In genomic region chr1:8396083-8396911, GRCh38 we compare ENCODE assay signal across 8 cellular contexts.
A peak's percentile ranks its signal among the peaks of the same experiment; 100 is the strongest.
DNase-seq lines count a peak whose midpoint lies in the region; ATAC-seq lines count a peak whose summit lies in the region.
"Had no signal": no experiment of that assay in that cellular context is flagged by ENCODE, and none has a peak within 500 bp of the region (broad histone marks: within the 10 kb centered on the region; RNA-seq: fewer than 3 reads in every experiment).

No MANE protein-coding gene starts in this region.

- peaks cover 0 to 4% (median 1%) of the 10 kb centered on the region in 3 donors for H3K27me3 Mint-ChIP-seq in immature natural killer cell (ENCODE audit: low read depth in 3 of 3)

- H3K4me1 ChIP-seq in HUES64 (ENCODE audit: insufficient read depth, low read length) (peaks cover 43% of the 10 kb centered on the region), adipocyte (ENCODE audit: control insufficient read depth, insufficient read depth, low read length) (peaks cover 73% of the 10 kb centered on the region)

- H3K9ac ChIP-seq in HUES64 (ENCODE audit: low read depth, low read length): no peak overlapping the region; the same call in 1 of the 2 replicates
- H3K9ac ChIP-seq in adipocyte (ENCODE audit: low read length): peak overlapping the region; percentile 80

- H3K27ac ChIP-seq in HUES64 (ENCODE audit: low read depth, low read length): peak overlapping the region; percentile 56
- peak overlapping the region; percentile 53 for H3K27ac ChIP-seq in temporal lobe (ENCODE audit: low read depth, low read length)
- H3K27ac ChIP-seq: WERI-Rb-1 had no signal

- peak overlapping the region; percentile 43 to 90 (median 76) for H3K27ac Mint-ChIP-seq in immature natural killer cell

- no peaks in the 10 kb centered on the region for H3K36me3 Mint-ChIP-seq in immature natural killer cell

- ATAC-seq in HG02973 (IDR thresholded peaks at IDR 0.05; ENCODE audit: unreplicated experiment): no peak

- H3K36me3 ChIP-seq in HUES64 (ENCODE audit: insufficient read depth, low read length) (peaks cover 10% of the 10 kb centered on the region), adipocyte (ENCODE audit: control insufficient read depth, insufficient read depth, low read length, severe bottlenecking) (peaks cover 65% of the 10 kb centered on the region)

- WGBS in HUES64: 78% methylated on average over 7 of the region's 8 CpGs

- H3K4me3 ChIP-seq in HUES64 (ENCODE audit: low read length) (peak overlapping the region; percentile 26; the same call in 1 of the 2 replicates), adipocyte (ENCODE audit: low read length) (peak overlapping the region; percentile 30)

- no peaks in the 10 kb centered on the region for H3K27me3 ChIP-seq in HUES64 (ENCODE audit: insufficient read depth, low read length)
- no peaks in the 10 kb centered on the region for H3K27me3 ChIP-seq in adipocyte (replicated peaks; ENCODE audit: control insufficient read depth, insufficient read depth, low read length)

- H3K9me3 ChIP-seq in HUES64 (ENCODE audit: insufficient read depth, low read depth, low read length) (no peaks in the 10 kb centered on the region), adipocyte (ENCODE audit: control insufficient read depth, low read length) (no peaks in the 10 kb centered on the region)

- DNase-seq in adipocyte (ENCODE audit: low read depth) (peak; percentile 31), immature natural killer cell (no peak), DMS114 treated with DMSO at 0.1 percent for 48 hours (lab: John Stamatoyannopoulos, UW; ENCODE audit: unreplicated experiment) (no peak)
- no peak for DNase-seq in stimulated activated CD4-positive, alpha-beta T cell treated with anti-CD3 and anti-CD28 coated beads, Interleukin-12 subunit alpha, Interleukin-12 subunit beta, amount 100 ng/mL, for 4 hours
- DNase-seq: WERI-Rb-1 had no signal

- H3K4me3 Mint-ChIP-seq in immature natural killer cell: peak overlapping the region; percentile 78 to 91 (median 83)

- H3K9me3 Mint-ChIP-seq in immature natural killer cell: no peaks in the 10 kb centered on the region

- peaks cover 48 to 50% of the 10 kb centered on the region in 2 donors for H3K4me1 Mint-ChIP-seq in immature natural killer cell
